Comparison of ENCODE assay signal across 20 cellular contexts in the genomic region with DNA sequence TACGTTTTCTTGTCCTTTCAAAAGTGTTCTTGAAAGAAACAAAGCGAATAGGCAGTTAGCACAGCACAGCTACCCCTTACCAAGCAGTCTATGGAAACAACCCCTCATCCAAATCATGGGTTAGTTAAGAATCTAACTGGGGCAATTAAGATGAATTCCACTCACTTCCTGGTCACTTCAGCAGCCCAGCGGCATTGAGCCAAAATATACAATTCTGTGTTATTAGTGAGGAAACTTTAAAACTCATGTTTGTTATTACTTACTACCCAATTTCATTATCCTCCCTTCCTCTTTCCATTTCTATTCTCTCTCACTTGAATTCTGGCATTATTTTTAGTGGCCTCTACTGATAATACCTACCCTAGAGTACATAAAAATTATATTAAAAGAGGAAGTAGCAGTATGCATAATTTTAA.
A peak's percentile ranks its signal among the peaks of the same experiment; 100 is the strongest.
DNase-seq lines count a peak whose midpoint lies in the region; ATAC-seq and TF ChIP-seq lines count a peak whose summit lies in the region.
"Had no signal": no experiment of that assay in that cellular context is flagged by ENCODE, and none has a peak within 500 bp of the region (broad histone marks: within the 10 kb centered on the region; RNA-seq: fewer than 3 reads in every experiment).

No MANE protein-coding gene starts in this region.

- H3K4me3 ChIP-seq in neuronal stem cell (ENCODE audit: low read length in 2 of 2): no peak overlapping the region
- H3K4me3 ChIP-seq in H7 (ENCODE audit: insufficient read depth, low read depth, low read length): no peak overlapping the region
- H3K4me3 ChIP-seq: right atrium auricular region had no signal

- no peak overlapping the region for H3K23ac ChIP-seq in neuronal stem cell (ENCODE audit: low read depth, low read length, poor library complexity)

- no peak overlapping the region for H2BK12ac ChIP-seq in neuronal stem cell (ENCODE audit: low read length)

- no peak overlapping the region for H2AFZ ChIP-seq in neuronal stem cell (ENCODE audit: low read length)

- no peak for TF ChIP-seq CTCF in WTC11 (IDR thresholded peaks at IDR 0.05)

- POLR2A ChIA-PET in WTC11 (lab: Charles Lee): no interaction called here
- POLR2A ChIA-PET in activated CD4-positive, alpha-beta memory T cell treated with anti-CD3 and anti-CD28 coated beads, Interleukin-2, amount 10 ng/mL, durations not matched to agents 7 days and 5 days (lab: Charles Lee): interaction anchor here (0.9 kb wide), 1 partner anchor 13 kb away, joined by 3 read pairs; no protein-coding TSS in a partner anchor

- no peaks in the 10 kb centered on the region for H3K79me1 ChIP-seq in neuronal stem cell (ENCODE audit: low read depth, low read length)

- no peak overlapping the region for H3K9ac ChIP-seq in neuronal stem cell (ENCODE audit: low read depth, low read length, poor library complexity)

- CTCF ChIA-PET in WTC11 (lab: Charles Lee): no interaction called here
- CTCF ChIA-PET in activated CD4-positive, alpha-beta memory T cell treated with anti-CD3 and anti-CD28 coated beads, Interleukin-2, amount 10 ng/mL, durations not matched to agents 7 days and 5 days (lab: Charles Lee): no interaction called here

- no peaks in the 10 kb centered on the region; the same call in 1 of the 2 replicates for H3K27me3 Mint-ChIP-seq in WTC11 (ENCODE audit: low read depth)
- no peaks in the 10 kb centered on the region for H3K27me3 Mint-ChIP-seq in activated CD4-positive, alpha-beta memory T cell treated with anti-CD3 and anti-CD28 coated beads, Interleukin-2, amount 10 ng/mL, durations not matched to agents 7 days and 5 days
- H3K27me3 Mint-ChIP-seq: activated CD4-positive, alpha-beta memory T cell treated with anti-CD3 and anti-CD28 coated beads for 36 hours; stimulated activated naive CD8-positive, alpha-beta T cell treated with anti-CD3 and anti-CD28 coated beads, Interleukin-15, Interleukin-2, amounts not matched to agents 100 ng/mL and 50 ng/mL, for 24 hours had no signal

- WGBS in neuronal stem cell (ENCODE audit: extremely low coverage in 2 of 2, insufficient read length in 2 of 2, insufficient replicate concordance in 1 of 2), 2 donors: no CpG with 5 or more reads among the region's 3 CpGs

- H3K27ac Mint-ChIP-seq in WTC11: peak overlapping the region; percentile 92; the same call in 1 of the 2 replicates
- no peak overlapping the region for H3K27ac Mint-ChIP-seq in activated CD4-positive, alpha-beta memory T cell treated with anti-CD3 and anti-CD28 coated beads, Interleukin-2, amount 10 ng/mL, durations not matched to agents 7 days and 5 days
- H3K27ac Mint-ChIP-seq: activated CD4-positive, alpha-beta memory T cell treated with anti-CD3 and anti-CD28 coated beads for 36 hours; stimulated activated naive CD8-positive, alpha-beta T cell treated with anti-CD3 and anti-CD28 coated beads, Interleukin-15, Interleukin-2, amounts not matched to agents 100 ng/mL and 50 ng/mL, for 24 hours had no signal

- H3K27ac ChIP-seq in neuronal stem cell (replicated peaks; ENCODE audit: low read length): peak overlapping the region; percentile 71
- H3K27ac ChIP-seq: right atrium auricular region had no signal

- H3K4ac ChIP-seq in neuronal stem cell (ENCODE audit: low read length): no peak overlapping the region

- no peak overlapping the region for H3K18ac ChIP-seq in neuronal stem cell (ENCODE audit: low read length)

- no peak overlapping the region for H4K91ac ChIP-seq in neuronal stem cell (ENCODE audit: low read depth, low read length, poor library complexity)

- H2BK5ac ChIP-seq in neuronal stem cell (ENCODE audit: low read length): no peak overlapping the region

- no peak overlapping the region for H3K4me3 Mint-ChIP-seq in WTC11
- H3K4me3 Mint-ChIP-seq in activated CD4-positive, alpha-beta memory T cell treated with anti-CD3 and anti-CD28 coated beads, Interleukin-2, amount 10 ng/mL, durations not matched to agents 7 days and 5 days: no peak overlapping the region
- H3K4me3 Mint-ChIP-seq: activated CD4-positive, alpha-beta memory T cell treated with anti-CD3 and anti-CD28 coated beads for 36 hours; stimulated activated naive CD8-positive, alpha-beta T cell treated with anti-CD3 and anti-CD28 coated beads, Interleukin-15, Interleukin-2, amounts not matched to agents 100 ng/mL and 50 ng/mL, for 24 hours had no signal

- H3K4me1 ChIP-seq in neuronal stem cell (ENCODE audit: control insufficient read depth in 2 of 2, insufficient read depth in 1 of 2, low read depth in 1 of 2, low read length in 2 of 2): peaks cover 2 to 4% of the 10 kb centered on the region in 2 donors

- no peaks in the 10 kb centered on the region for H3K27me3 ChIP-seq in neuronal stem cell (ENCODE audit: control insufficient read depth in 3 of 3, insufficient read depth in 3 of 3, low read depth in 1 of 3, low read length in 3 of 3)
- no peaks in the 10 kb centered on the region; the same call in 1 of the 2 replicates for H3K27me3 ChIP-seq in H7 (ENCODE audit: control insufficient read depth, insufficient read depth, low read length)
- H3K27me3 ChIP-seq: right atrium auricular region had no signal

- ATAC-seq in WTC11: no peak
- ATAC-seq in GM19395 (IDR thresholded peaks at IDR 0.05; ENCODE audit: unreplicated experiment): no peak

- H3K4me2 ChIP-seq in neuronal stem cell (ENCODE audit: insufficient read depth, low read length, poor library complexity, severe bottlenecking): no peak overlapping the region

- no peak overlapping the region for H2AK5ac ChIP-seq in neuronal stem cell (ENCODE audit: low read depth, low read length)

- H2BK120ac ChIP-seq in neuronal stem cell (ENCODE audit: low read depth, low read length): no peak overlapping the region

- H3K9me3 Mint-ChIP-seq in WTC11: peaks cover 12% of the 10 kb centered on the region
- no peaks in the 10 kb centered on the region for H3K9me3 Mint-ChIP-seq in activated CD4-positive, alpha-beta memory T cell treated with anti-CD3 and anti-CD28 coated beads, Interleukin-2, amount 10 ng/mL, durations not matched to agents 7 days and 5 days
- H3K9me3 Mint-ChIP-seq: stimulated activated naive CD8-positive, alpha-beta T cell treated with anti-CD3 and anti-CD28 coated beads, Interleukin-15, Interleukin-2, amounts not matched to agents 100 ng/mL and 50 ng/mL, for 24 hours had no signal

- H3K36me3 Mint-ChIP-seq in WTC11: peaks cover 48% of the 10 kb centered on the region
- H3K36me3 Mint-ChIP-seq in activated CD4-positive, alpha-beta memory T cell treated with anti-CD3 and anti-CD28 coated beads, Interleukin-2, amount 10 ng/mL, durations not matched to agents 7 days and 5 days (ENCODE audit: low read depth): peaks cover 48% of the 10 kb centered on the region

- H3K9me3 ChIP-seq in neuronal stem cell (replicated peaks in 1 of 2; ENCODE audit: control insufficient read depth in 2 of 2, insufficient read depth in 1 of 2, low read depth in 1 of 2, low read length in 2 of 2): peaks cover 0 to 15% of the 10 kb centered on the region in 2 donors
- H3K9me3 ChIP-seq: right atrium auricular region had no signal

- H3K4me1 Mint-ChIP-seq in WTC11: peaks cover 89% of the 10 kb centered on the region
- H3K4me1 Mint-ChIP-seq in activated CD4-positive, alpha-beta memory T cell treated with anti-CD3 and anti-CD28 coated beads, Interleukin-2, amount 10 ng/mL, durations not matched to agents 7 days and 5 days: no peaks in the 10 kb centered on the region

- H3K36me3 ChIP-seq in neuronal stem cell (replicated peaks in 1 of 2; ENCODE audit: control insufficient read depth in 2 of 2, insufficient read depth in 2 of 2, low read length in 2 of 2) (peaks cover 6 to 72% of the 10 kb centered on the region in 2 donors), H7 (replicated peaks; ENCODE audit: control insufficient read depth, insufficient read depth, low read length) (peaks cover 2% of the 10 kb centered on the region; the same call in 1 of the 2 replicates)

- H2BK15ac ChIP-seq in neuronal stem cell (ENCODE audit: low read length): no peak overlapping the region

- DNase-seq in EH (ENCODE audit: low read depth): peak; percentile 64
- no peak for DNase-seq in WTC11 (ENCODE audit: low spot score)
- DNase-seq in fibroblast of peridontal ligament (ENCODE audit: extremely low read depth): peak; percentile 21
- no peak for DNase-seq in neuronal stem cell (ENCODE audit: low spot score)
- DNase-seq in activated CD4-positive, alpha-beta memory T cell treated with anti-CD3 and anti-CD28 coated beads, Interleukin-2, amount 10 ng/mL, durations not matched to agents 7 days and 5 days: no peak
- DNase-seq in dedifferentiated amniotic fluid mesenchymal stem cell (ENCODE audit: extremely low spot score): no peak
- DNase-seq in H7: no peak
- DNase-seq: activated CD4-positive, alpha-beta memory T cell treated with anti-CD3 and anti-CD28 coated beads for 36 hours; activated naive CD4-positive, alpha-beta T cell treated with anti-CD3 and anti-CD28 coated beads, Interleukin-2, amount 50 U/mL, for 16 hours; activated T-cell treated with anti-CD3 and anti-CD28 coated beads, Interleukin-2, amount 50 U/mL, for 48 hours; DMS53; effector memory CD4-positive, alpha-beta T cell; IMR-90; mammary epithelial cell; NCI-H2029 treated with DMSO at 0.1 percent for 48 hours; NCI-H446 treated with DMSO at 0.1 percent for 48 hours; stimulated activated CD4-positive, alpha-beta T cell treated with anti-CD3 and anti-CD28 coated beads, Interleukin-15, amount 100 ng/mL, for 24 hours had no signal

- no peak overlapping the region for H4K8ac ChIP-seq in neuronal stem cell (ENCODE audit: low read depth, low read length)

- no peak overlapping the region for H3K14ac ChIP-seq in neuronal stem cell (ENCODE audit: low read length)

TF ChIP-seq in WTC11, 78 proteins besides CTCF, POLR2A, EP300 and RAD21 (continues in another document):
- TF ChIP-seq, protein P1, sequence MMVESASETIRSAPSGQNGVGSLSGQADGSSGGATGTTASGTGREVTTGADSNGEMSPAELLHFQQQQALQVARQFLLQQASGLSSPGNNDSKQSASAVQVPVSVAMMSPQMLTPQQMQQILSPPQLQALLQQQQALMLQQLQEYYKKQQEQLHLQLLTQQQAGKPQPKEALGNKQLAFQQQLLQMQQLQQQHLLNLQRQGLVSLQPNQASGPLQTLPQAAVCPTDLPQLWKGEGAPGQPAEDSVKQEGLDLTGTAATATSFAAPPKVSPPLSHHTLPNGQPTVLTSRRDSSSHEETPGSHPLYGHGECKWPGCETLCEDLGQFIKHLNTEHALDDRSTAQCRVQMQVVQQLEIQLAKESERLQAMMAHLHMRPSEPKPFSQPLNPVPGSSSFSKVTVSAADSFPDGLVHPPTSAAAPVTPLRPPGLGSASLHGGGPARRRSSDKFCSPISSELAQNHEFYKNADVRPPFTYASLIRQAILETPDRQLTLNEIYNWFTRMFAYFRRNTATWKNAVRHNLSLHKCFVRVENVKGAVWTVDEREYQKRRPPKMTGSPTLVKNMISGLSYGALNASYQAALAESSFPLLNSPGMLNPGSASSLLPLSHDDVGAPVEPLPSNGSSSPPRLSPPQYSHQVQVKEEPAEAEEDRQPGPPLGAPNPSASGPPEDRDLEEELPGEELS (CRISPR knock-in tag; IDR thresholded peaks at IDR 0.05): no peak
- no peak for TF ChIP-seq OVOL2 (CRISPR knock-in tag; IDR thresholded peaks at IDR 0.05; ENCODE audit: borderline replicate concordance)

Comparison
In these comparisons a context has a peak if more than half of its experiments do, and no peak if none do; other contexts are left out.
1. DNase-seq: peak in EH (single experiment) and fibroblast of peridontal ligament (single experiment); none in WTC11 (single experiment), neuronal stem cell (single experiment), activated CD4-positive, alpha-beta memory T cell treated with anti-CD3 and anti-CD28 coated beads, Interleukin-2, amount 10 ng/mL, durations not matched to agents 7 days and 5 days (single experiment), dedifferentiated amniotic fluid mesenchymal stem cell (single experiment) and H7 (single experiment).